In the genomic region with DNA sequence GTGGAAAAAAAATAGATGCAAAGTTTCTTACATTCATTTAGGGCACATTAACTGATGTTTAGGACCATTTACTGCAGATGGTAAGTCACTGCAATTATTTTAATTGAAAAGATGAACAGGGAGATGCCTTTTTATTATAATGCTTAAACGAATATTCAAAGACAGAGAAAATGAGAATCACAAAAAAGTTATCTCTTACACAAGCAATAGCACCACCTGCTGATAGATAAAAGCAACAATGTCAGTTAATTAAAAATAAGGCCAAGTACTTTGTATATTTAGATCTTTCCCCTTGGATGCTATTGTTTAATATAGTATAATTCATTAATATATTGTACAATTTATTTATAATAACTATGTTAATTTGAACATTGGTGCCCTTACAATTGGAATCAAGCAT, we compare ENCODE assay signal across 9 cellular contexts. TPM values are rescaled to one million over a fixed set of nuclear protein-coding genes. Genes with fewer than 3 reads are reported as not detected.
A peak's percentile ranks its signal among the peaks of the same experiment; 100 is the strongest.
DNase-seq lines count a peak whose midpoint lies in the region; ATAC-seq and TF ChIP-seq lines count a peak whose summit lies in the region.
"Had no signal": no experiment of that assay in that cellular context is flagged by ENCODE, and none has a peak within 500 bp of the region (broad histone marks: within the 10 kb centered on the region; RNA-seq: fewer than 3 reads in every experiment).

No MANE protein-coding gene starts in this region.

- peaks cover under 1% of the 10 kb centered on the region for H3K36me3 Mint-ChIP-seq in endothelial cell (ENCODE audit: low read depth, unreplicated experiment)

- no peak overlapping the region for H3K4me3 ChIP-seq in coronary artery

- no peak for ATAC-seq in HG02938 (IDR thresholded peaks at IDR 0.05; ENCODE audit: unreplicated experiment)
- ATAC-seq: right cardiac atrium had no signal

- peaks cover 12% of the 10 kb centered on the region for H3K4me1 Mint-ChIP-seq in endothelial cell (ENCODE audit: unreplicated experiment)

- no peak overlapping the region for H3K27ac Mint-ChIP-seq in endothelial cell (ENCODE audit: unreplicated experiment)

- DNase-seq in SKM-1 treated with dmso at 0.1 percent for 144 hours (lab: John Stamatoyannopoulos, UW; ENCODE audit: unreplicated experiment) (peak; percentile 7), SKM-1 (lab: John Stamatoyannopoulos, UW; ENCODE audit: unreplicated experiment) (no peak), NCI-H774 (lab: John Stamatoyannopoulos, UW) (peak; percentile 12), endothelial cell (ENCODE audit: low spot score) (no peak), stromal cell of bone marrow (ENCODE audit: low read depth) (peak; percentile 13), retina (no peak), coronary artery (ENCODE audit: low spot score) (no peak)
- DNase-seq: right cardiac atrium had no signal

- no peaks in the 10 kb centered on the region for H3K27me3 Mint-ChIP-seq in endothelial cell (ENCODE audit: unreplicated experiment)

- TF ChIP-seq CTCF in endothelial cell (IDR thresholded peaks at IDR 0.05; ENCODE audit: unreplicated experiment) (peak; percentile 48), coronary artery (IDR thresholded peaks at IDR 0.05) (no peak)

- H3K4me3 Mint-ChIP-seq in endothelial cell (ENCODE audit: unreplicated experiment): no peak overlapping the region

- peaks cover under 1% of the 10 kb centered on the region for H3K9me3 Mint-ChIP-seq in endothelial cell (ENCODE audit: unreplicated experiment)

- H3K27ac ChIP-seq in coronary artery: no peak overlapping the region

RNA-seq across cellular contexts. Expression of a gene that starts 55.9 kb away (rescaled TPM):
- total RNA-seq in endothelial cell (ENCODE audit: unreplicated experiment): 33.2 TPM

RNA-seq across cellular contexts. Expression of a gene that starts 56.3 kb away (rescaled TPM):
- total RNA-seq in endothelial cell (ENCODE audit: unreplicated experiment): 69.4 TPM

Comparison
In these comparisons a context has a peak if more than half of its experiments do, and no peak if none do; other contexts are left out.
1. DNase-seq: peak in SKM-1 treated with dmso at 0.1 percent for 144 hours (single experiment), NCI-H774 (single experiment) and stromal cell of bone marrow (single experiment); none in SKM-1 (single experiment), endothelial cell (single experiment), retina (single experiment) and coronary artery (single experiment).